8 cellular contexts compared by ENCODE assay signal in the genomic region with DNA sequence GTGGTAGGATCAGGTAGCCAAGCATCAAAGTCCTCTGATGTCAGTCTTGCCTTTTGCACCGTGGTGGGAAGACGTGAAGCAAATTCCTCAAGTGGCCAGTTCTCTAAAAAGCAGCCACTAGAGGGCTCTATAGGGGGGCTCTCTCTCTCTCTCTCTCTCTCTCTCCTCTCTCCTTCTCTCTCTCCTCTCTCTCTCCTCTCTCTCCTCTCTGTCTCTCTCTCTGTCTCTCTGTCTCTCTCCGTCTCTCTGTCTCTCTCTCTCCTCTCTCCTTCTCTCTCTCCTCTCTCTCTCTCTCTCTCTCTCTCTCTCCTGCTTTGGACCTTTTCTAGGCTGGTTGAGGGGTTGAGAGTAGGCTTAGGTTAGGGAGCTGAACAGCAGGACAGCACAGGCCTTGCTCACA.
DNase-seq lines count a peak whose midpoint lies in the region; TF ChIP-seq lines count a peak whose summit lies in the region.

No MANE protein-coding gene starts in this region.

- H3K4me1 ChIP-seq in HEK293 (ENCODE audit: control insufficient read depth, insufficient read depth, low read length) = peaks cover 2% of the 10 kb centered on the region; the same call in 1 of the 2 replicates

- TF ChIP-seq CTCF in HEK293 (tag by site-specific recombination; IDR thresholded peaks at IDR 0.05) = no peak; the same call in 1 of the 2 replicates

- no peaks in the 10 kb centered on the region; the same call in 1 of the 2 replicates for H3K9me3 ChIP-seq in HEK293 (ENCODE audit: control insufficient read depth, insufficient read depth, low read depth, low read length)

- POLR2A ChIA-PET in HEK293 (lab: Yijun Ruan, JAX) = interaction anchor here (0.7 kb wide), 1 partner anchor 186 kb away, joined by 3 read pairs; no protein-coding TSS in a partner anchor

- DNase-seq in AML-193 (lab: John Stamatoyannopoulos, UW) = peak; percentile 3 to 12
- DNase-seq in UCSD-AML1 (lab: John Stamatoyannopoulos, UW; ENCODE audit: unreplicated experiment) = peak; percentile 14
- peak; percentile 43 for DNase-seq in kidney tubule cell (ENCODE audit: low spot score)
- DNase-seq in HuH-7.5 (ENCODE audit: low spot score) = no peak
- no peak for DNase-seq in anterior cingulate cortex (lab: John Stamatoyannopoulos, UW)
- no peak for DNase-seq in activated CD8-positive, alpha-beta memory T cell treated with anti-CD3 and anti-CD28 coated beads, Interleukin-2, amount 50 U/mL, for 4 hours
- DNase-seq in activated CD8-positive, alpha-beta memory T cell treated with anti-CD3 and anti-CD28 coated beads for 24 hours = no peak

- H3K36me3 ChIP-seq in HEK293 (ENCODE audit: control insufficient read depth in 2 of 2, insufficient read depth in 1 of 2, low read length in 2 of 2) = no peaks in the 10 kb centered on the region

- no peak overlapping the region for H3K4me3 ChIP-seq in HEK293 (ENCODE audit: low read depth, low read length)

- CTCF ChIA-PET in HEK293 (lab: Yijun Ruan, JAX) = interaction anchor here (0.5 to 4.1 kb wide), 22 partner anchors 10 to 561 kb away, joined by 3 to 52 read pairs (median 4); no protein-coding TSS in a partner anchor

- no peak overlapping the region for H3K27ac ChIP-seq in HEK293 (ENCODE audit: extremely low read depth, low read depth, low read length)

TF ChIP-seq in HEK293, 187 proteins besides CTCF, POLR2A, EP300 and RAD21:
- TF ChIP-seq, protein P1, sequence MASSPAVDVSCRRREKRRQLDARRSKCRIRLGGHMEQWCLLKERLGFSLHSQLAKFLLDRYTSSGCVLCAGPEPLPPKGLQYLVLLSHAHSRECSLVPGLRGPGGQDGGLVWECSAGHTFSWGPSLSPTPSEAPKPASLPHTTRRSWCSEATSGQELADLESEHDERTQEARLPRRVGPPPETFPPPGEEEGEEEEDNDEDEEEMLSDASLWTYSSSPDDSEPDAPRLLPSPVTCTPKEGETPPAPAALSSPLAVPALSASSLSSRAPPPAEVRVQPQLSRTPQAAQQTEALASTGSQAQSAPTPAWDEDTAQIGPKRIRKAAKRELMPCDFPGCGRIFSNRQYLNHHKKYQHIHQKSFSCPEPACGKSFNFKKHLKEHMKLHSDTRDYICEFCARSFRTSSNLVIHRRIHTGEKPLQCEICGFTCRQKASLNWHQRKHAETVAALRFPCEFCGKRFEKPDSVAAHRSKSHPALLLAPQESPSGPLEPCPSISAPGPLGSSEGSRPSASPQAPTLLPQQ (tag by site-specific recombination; IDR thresholded peaks at IDR 0.05) = no peak
- peak; percentile 96 for TF ChIP-seq ZNF169 (tag by site-specific recombination; IDR thresholded peaks at IDR 0.05)
- peak; percentile 99 for TF ChIP-seq ZNF596 (tag by site-specific recombination; IDR thresholded peaks at IDR 0.05)
- TF ChIP-seq ZNF654 (tag by site-specific recombination; IDR thresholded peaks at IDR 0.05; ENCODE audit: low read depth) = peak; percentile 24
- TF ChIP-seq ZBTB20 (tag by site-specific recombination; IDR thresholded peaks at IDR 0.05) = no peak
- no peak for TF ChIP-seq MZF1 (tag by site-specific recombination; IDR thresholded peaks at IDR 0.05; ENCODE audit: borderline replicate concordance)
- no peak for TF ChIP-seq ZNF792 (tag by site-specific recombination; IDR thresholded peaks at IDR 0.05)
- TF ChIP-seq ZNF366 (tag by site-specific recombination; conservative IDR thresholded peaks at IDR 0.05) = 0 out of 2 replicates have a peak, but pooled peaks have one; percentile 13
TF ChIP-seq in HEK293: peak in this region for 4.

Comparison
In these comparisons a context has a peak if more than half of its experiments do, and no peak if none do; other contexts are left out.
1. DNase-seq: peak in AML-193 (2 of 2), UCSD-AML1 (single experiment) and kidney tubule cell (single experiment); none in HuH-7.5 (single experiment), anterior cingulate cortex (0 of 58), activated CD8-positive, alpha-beta memory T cell treated with anti-CD3 and anti-CD28 coated beads, Interleukin-2, amount 50 U/mL, for 4 hours (single experiment) and activated CD8-positive, alpha-beta memory T cell treated with anti-CD3 and anti-CD28 coated beads for 24 hours (single experiment).